In genomic region chr11:123740787-123741158, GRCh38 we compare ENCODE assay signal across 8 cellular contexts. TPM values are rescaled to one million over a fixed set of nuclear protein-coding genes. Genes with fewer than 3 reads are reported as not detected.
DNase-seq lines count a peak whose midpoint lies in the region; ATAC-seq and TF ChIP-seq lines count a peak whose summit lies in the region.
"Had no signal": no experiment of that assay in that cellular context is flagged by ENCODE, and none has a peak within 500 bp of the region (broad histone marks: within the 10 kb centered on the region; RNA-seq: fewer than 3 reads in every experiment).

No MANE protein-coding gene starts in this region.

- H3K27ac ChIP-seq in stomach smooth muscle (ENCODE audit: low read length): peak overlapping the region; percentile 60

- no peak for DNase-seq in activated naive CD4-positive, alpha-beta T cell treated with anti-CD3 and anti-CD28 coated beads, Interleukin-2, amount 50 U/mL, for 72 hours (ENCODE audit: low spot score in 2 of 2)
- DNase-seq in immature natural killer cell (no peak), hippocampal formation (lab: John Stamatoyannopoulos, UW) (no peak)

- H3K27ac Mint-ChIP-seq in activated naive CD4-positive, alpha-beta T cell treated with anti-CD3 and anti-CD28 coated beads, Interleukin-2, amount 50 U/mL, for 72 hours: peak overlapping the region; percentile 91 to 99
- peak overlapping the region; percentile 76 to 93 (median 90) for H3K27ac Mint-ChIP-seq in immature natural killer cell

- H3K36me3 ChIP-seq in stomach smooth muscle (ENCODE audit: control insufficient read depth in 2 of 2, insufficient read depth in 2 of 2, low read length in 2 of 2): peaks cover 0 to 4% of the 10 kb centered on the region in 2 donors

- peak overlapping the region; percentile 86 to 96 (median 88) for H3K4me3 Mint-ChIP-seq in immature natural killer cell

- no peak for TF ChIP-seq CTCF in GM12875 (IDR thresholded peaks at IDR 0.05; ENCODE audit: borderline replicate concordance, insufficient read depth, low read depth, low read length)

- H3K4me1 Mint-ChIP-seq in immature natural killer cell: peaks cover 24 to 41% of the 10 kb centered on the region in 2 donors

- peak overlapping the region; percentile 82 to 90 for H3K9ac ChIP-seq in stomach smooth muscle (ENCODE audit: low read length in 2 of 2)

- H3K4me3 ChIP-seq in GM12875 (ENCODE audit: low read depth, low read length) (peak overlapping the region; percentile 74), stomach smooth muscle (ENCODE audit: low read length in 2 of 2) (peak overlapping the region; percentile 91 to 96)

- no peaks in the 10 kb centered on the region for H3K9me3 Mint-ChIP-seq in activated naive CD4-positive, alpha-beta T cell treated with anti-CD3 and anti-CD28 coated beads, Interleukin-2, amount 50 U/mL, for 72 hours
- no peaks in the 10 kb centered on the region for H3K9me3 Mint-ChIP-seq in immature natural killer cell

- H3K9me3 ChIP-seq in stomach smooth muscle (ENCODE audit: control insufficient read depth in 2 of 2, low read length in 2 of 2): no peaks in the 10 kb centered on the region

- ATAC-seq in HG03095 (IDR thresholded peaks at IDR 0.05; ENCODE audit: unreplicated experiment) (peak; percentile 14), GM19467 (IDR thresholded peaks at IDR 0.05; ENCODE audit: unreplicated experiment) (no peak)
- ATAC-seq in activated naive CD4-positive, alpha-beta T cell treated with anti-CD3 and anti-CD28 coated beads, Interleukin-2, amount 50 U/mL, for 72 hours: no peak

- H3K4me1 ChIP-seq in stomach smooth muscle (ENCODE audit: control insufficient read depth, insufficient read depth, low read length): peaks cover 13% of the 10 kb centered on the region

- no peaks in the 10 kb centered on the region for H3K27me3 ChIP-seq in stomach smooth muscle (ENCODE audit: control insufficient read depth in 1 of 2, insufficient read depth in 2 of 2, low read length in 2 of 2)

- H3K36me3 Mint-ChIP-seq in activated naive CD4-positive, alpha-beta T cell treated with anti-CD3 and anti-CD28 coated beads, Interleukin-2, amount 50 U/mL, for 72 hours: peaks cover 22 to 32% of the 10 kb centered on the region in 2 donors
- H3K36me3 Mint-ChIP-seq in immature natural killer cell: no peaks in the 10 kb centered on the region

- peaks cover under 1 to 7% (median 5%) of the 10 kb centered on the region in 3 donors for H3K27me3 Mint-ChIP-seq in immature natural killer cell (ENCODE audit: low read depth in 3 of 3)

RNA-seq across cellular contexts. Expression of gene ZNF202, which starts 0.7 kb away (rescaled TPM):
- total RNA-seq in activated naive CD4-positive, alpha-beta T cell treated with anti-CD3 and anti-CD28 coated beads, Interleukin-2, amount 50 U/mL, for 72 hours: 10 to 100 TPM in 1 of 2 donors, 1 to 10 TPM in 1; 6.9 to 12.2 TPM
- polyA plus RNA-seq in immature natural killer cell: 1 to 10 TPM in 2 of 3 donors, not detected in 1; 3.2 to 7.1 TPM

RNA-seq across cellular contexts. Expression of gene OR6X1, which starts 13.5 kb away (rescaled TPM):
- not detected for total RNA-seq in activated naive CD4-positive, alpha-beta T cell treated with anti-CD3 and anti-CD28 coated beads, Interleukin-2, amount 50 U/mL, for 72 hours
- not detected for polyA plus RNA-seq in immature natural killer cell
- total RNA-seq: activated CD8-positive, alpha-beta memory T cell treated with anti-CD3 and anti-CD28 coated beads for 36 hours had no signal
